15 cellular contexts compared by ENCODE assay signal in genomic region chr2:20074001-20074648, GRCh38. TPM values are rescaled to one million over a fixed set of nuclear protein-coding genes. Genes with fewer than 3 reads are reported as not detected.
DNase-seq lines count a peak whose midpoint lies in the region; ATAC-seq and TF ChIP-seq lines count a peak whose summit lies in the region.
"Had no signal": no experiment of that assay in that cellular context is flagged by ENCODE, and none has a peak within 500 bp of the region (broad histone marks: within the 10 kb centered on the region; RNA-seq: fewer than 3 reads in every experiment).

No MANE protein-coding gene starts in this region.

- TF ChIP-seq CTCF in fibroblast of pulmonary artery (IDR thresholded peaks at IDR 0.05; ENCODE audit: low read length, missing control alignments) (no peak), smooth muscle cell (IDR thresholded peaks at IDR 0.05; ENCODE audit: borderline replicate concordance, insufficient read depth, poor library complexity, severe bottlenecking) (no peak)

- no peaks in the 10 kb centered on the region for H3K36me3 ChIP-seq in smooth muscle cell (ENCODE audit: low read depth)
- H3K36me3 ChIP-seq: WERI-Rb-1 had no signal

- H3F3A ChIP-seq in smooth muscle cell (ENCODE audit: low read depth) = peaks cover 14% of the 10 kb centered on the region

- H3K27ac ChIP-seq in smooth muscle cell (ENCODE audit: low read depth) = peak overlapping the region; percentile 30
- H3K27ac ChIP-seq: WERI-Rb-1 had no signal

- H3K4me3 Mint-ChIP-seq in activated T-cell treated with anti-CD3 and anti-CD28 coated beads, Interleukin-2, amount 50 U/mL, for 72 hours = no peak overlapping the region
- H3K4me3 Mint-ChIP-seq: activated CD8-positive, alpha-beta memory T cell treated with anti-CD3 and anti-CD28 coated beads, Interleukin-2, amount 10 ng/mL, durations not matched to agents 7 days and 5 days; CD4-positive, alpha-beta memory T cell; stimulated activated naive B cell treated with anti-CD40 and anti-IgM and Interleukin-4, amounts not matched to agents 10 μg/mL and 1 μg/mL and 100 μg/mL, for 72 hours had no signal

- H3K4me1 Mint-ChIP-seq in activated T-cell treated with anti-CD3 and anti-CD28 coated beads, Interleukin-2, amount 50 U/mL, for 72 hours (ENCODE audit: low read depth) = no peaks in the 10 kb centered on the region
- H3K4me1 Mint-ChIP-seq: activated CD8-positive, alpha-beta memory T cell treated with anti-CD3 and anti-CD28 coated beads, Interleukin-2, amount 10 ng/mL, durations not matched to agents 7 days and 5 days; CD4-positive, alpha-beta memory T cell; stimulated activated naive B cell treated with anti-CD40 and anti-IgM and Interleukin-4, amounts not matched to agents 10 μg/mL and 1 μg/mL and 100 μg/mL, for 72 hours had no signal

- no peaks in the 10 kb centered on the region for H3K9me3 Mint-ChIP-seq in activated T-cell treated with anti-CD3 and anti-CD28 coated beads, Interleukin-2, amount 50 U/mL, for 72 hours
- H3K9me3 Mint-ChIP-seq: CD4-positive, alpha-beta memory T cell; stimulated activated naive B cell treated with anti-CD40 and anti-IgM and Interleukin-4, amounts not matched to agents 10 μg/mL and 1 μg/mL and 100 μg/mL, for 72 hours had no signal

- H3K36me3 Mint-ChIP-seq in activated T-cell treated with anti-CD3 and anti-CD28 coated beads, Interleukin-2, amount 50 U/mL, for 72 hours (ENCODE audit: insufficient read depth in 2 of 2) = no peaks in the 10 kb centered on the region
- H3K36me3 Mint-ChIP-seq: activated CD8-positive, alpha-beta memory T cell treated with anti-CD3 and anti-CD28 coated beads, Interleukin-2, amount 10 ng/mL, durations not matched to agents 7 days and 5 days; CD4-positive, alpha-beta memory T cell; stimulated activated naive B cell treated with anti-CD40 and anti-IgM and Interleukin-4, amounts not matched to agents 10 μg/mL and 1 μg/mL and 100 μg/mL, for 72 hours had no signal

- peaks cover 7% of the 10 kb centered on the region for H3K27me3 Mint-ChIP-seq in activated T-cell treated with anti-CD3 and anti-CD28 coated beads, Interleukin-2, amount 50 U/mL, for 72 hours (ENCODE audit: low read depth)

- DNase-seq in NCI-H1417 (lab: John Stamatoyannopoulos, UW) (peak in 2 of 3 experiments; percentile 53), NCI-H1417 treated with DMSO at 0.1 percent for 48 hours (lab: John Stamatoyannopoulos, UW) (no peak), NCI-H345 treated with DMSO at 0.1 percent for 48 hours (lab: John Stamatoyannopoulos, UW; ENCODE audit: unreplicated experiment) (peak; percentile 81), fibroblast of pulmonary artery (ENCODE audit: low read depth) (peak; percentile 68), smooth muscle cell (lab: John Stamatoyannopoulos, UW; ENCODE audit: unreplicated experiment) (no peak)
- DNase-seq in activated T-cell treated with anti-CD3 and anti-CD28 coated beads, Interleukin-2, amount 50 U/mL, for 1 hour = no peak
- DNase-seq in activated T-cell treated with anti-CD3 and anti-CD28 coated beads, Interleukin-2, amount 50 U/mL, for 72 hours = no peak
- DNase-seq: 8988T; activated CD8-positive, alpha-beta memory T cell treated with anti-CD3 and anti-CD28 coated beads, Interleukin-2, amount 10 ng/mL, durations not matched to agents 7 days and 5 days; activated naive CD4-positive, alpha-beta T cell treated with anti-CD3 and anti-CD28 coated beads, Interleukin-2, amount 50 U/mL, for 16 hours; CD4-positive, alpha-beta memory T cell; retina; stimulated activated naive B cell treated with anti-CD40 and anti-IgM and Interleukin-4, amounts not matched to agents 10 μg/mL and 1 μg/mL and 100 μg/mL, for 72 hours; WERI-Rb-1 had no signal

- no peak overlapping the region for H2AFZ ChIP-seq in smooth muscle cell (ENCODE audit: low read depth)

- no peak overlapping the region for H3K9ac ChIP-seq in smooth muscle cell (ENCODE audit: low read depth)

- H3K27me3 ChIP-seq in smooth muscle cell (ENCODE audit: low read depth) = no peaks in the 10 kb centered on the region

- 70% methylated on average over 9 of the region's 9 CpGs for WGBS in smooth muscle cell (ENCODE audit: low lambda C conversion rate)

- peaks cover 18% of the 10 kb centered on the region for H3K4me1 ChIP-seq in smooth muscle cell (ENCODE audit: low read depth)

- H4K20me1 ChIP-seq in smooth muscle cell (ENCODE audit: low read depth) = no peaks in the 10 kb centered on the region

- no peak overlapping the region for H3K27ac Mint-ChIP-seq in activated T-cell treated with anti-CD3 and anti-CD28 coated beads, Interleukin-2, amount 50 U/mL, for 72 hours
- H3K27ac Mint-ChIP-seq: activated CD8-positive, alpha-beta memory T cell treated with anti-CD3 and anti-CD28 coated beads, Interleukin-2, amount 10 ng/mL, durations not matched to agents 7 days and 5 days; CD4-positive, alpha-beta memory T cell; stimulated activated naive B cell treated with anti-CD40 and anti-IgM and Interleukin-4, amounts not matched to agents 10 μg/mL and 1 μg/mL and 100 μg/mL, for 72 hours had no signal

- no peak overlapping the region for H3K4me2 ChIP-seq in smooth muscle cell

- no peak for ATAC-seq in activated T-cell treated with anti-CD3 and anti-CD28 coated beads, Interleukin-2, amount 50 U/mL, for 72 hours (replicated peaks in 1 of 2)
- no peak for ATAC-seq in GM19467 (IDR thresholded peaks at IDR 0.05; ENCODE audit: unreplicated experiment)
- ATAC-seq: activated CD8-positive, alpha-beta memory T cell treated with anti-CD3 and anti-CD28 coated beads, Interleukin-2, amount 10 ng/mL, durations not matched to agents 7 days and 5 days; stimulated activated naive B cell treated with anti-CD40 and anti-IgM and Interleukin-4, amounts not matched to agents 10 μg/mL and 1 μg/mL and 100 μg/mL, for 72 hours had no signal

- H3K4me3 ChIP-seq in fibroblast of pulmonary artery (replicated peaks; ENCODE audit: low read depth, low read length) (no peak overlapping the region), smooth muscle cell (no peak overlapping the region)

- H3K9me3 ChIP-seq in smooth muscle cell (replicated peaks; ENCODE audit: low read depth) = no peaks in the 10 kb centered on the region

- H3K79me2 ChIP-seq in smooth muscle cell (ENCODE audit: low read depth) = no peaks in the 10 kb centered on the region

RNA-seq across cellular contexts. Expression of gene LAPTM4A, which starts 22.7 kb away (rescaled TPM):
- 423 and 431 TPM in 2 replicates for total RNA-seq in smooth muscle cell
- polyA plus RNA-seq in smooth muscle cell = 466 and 476 TPM in 2 replicates
- 10 to 100 TPM; 26.0 to 33.3 TPM for total RNA-seq in activated T-cell treated with anti-CD3 and anti-CD28 coated beads, Interleukin-2, amount 50 U/mL, for 72 hours

Comparison
In these comparisons a context has a peak if more than half of its experiments do, and no peak if none do; other contexts are left out.
1. DNase-seq: peak in NCI-H1417 (2 of 3), NCI-H345 treated with DMSO at 0.1 percent for 48 hours (single experiment) and fibroblast of pulmonary artery (single experiment); none in NCI-H1417 treated with DMSO at 0.1 percent for 48 hours (single experiment), smooth muscle cell (single experiment), activated T-cell treated with anti-CD3 and anti-CD28 coated beads, Interleukin-2, amount 50 U/mL, for 1 hour (single experiment) and activated T-cell treated with anti-CD3 and anti-CD28 coated beads, Interleukin-2, amount 50 U/mL, for 72 hours (0 of 2).
2. RNA of gene LAPTM4A, which starts 22.7 kb away (total RNA-seq): 423 to 431 TPM in smooth muscle cell; 26.0 to 33.3 TPM in activated T-cell treated with anti-CD3 and anti-CD28 coated beads, Interleukin-2, amount 50 U/mL, for 72 hours; every median in the first group is over 10 times any median in the second.